In genomic region chr2:19868705-19869550, GRCh38 we compare ENCODE assay signal across 2 cellular contexts.
A peak's percentile ranks its signal among the peaks of the same experiment; 100 is the strongest.
TF ChIP-seq lines count a peak whose summit lies in the region.

No MANE protein-coding gene starts in this region.

TF ChIP-seq in K562, 482 proteins besides CTCF, POLR2A, EP300 and RAD21 (continues in another document):
- TF ChIP-seq GABPB2 (CRISPR knock-in tag; conservative IDR thresholded peaks at IDR 0.05) (no peak), YBX1 (IDR thresholded peaks at IDR 0.05) (no peak), ZNF23 (CRISPR knock-in tag; IDR thresholded peaks at IDR 0.05) (no peak), L3MBTL2 (IDR thresholded peaks at IDR 0.05) (0 out of 2 replicates have a peak, but pooled peaks have one; percentile 26), ZBTB8A (IDR thresholded peaks at IDR 0.05; ENCODE audit: partially characterized antibody) (no peak), GATAD2A (IDR thresholded peaks at IDR 0.05) (no peak), HINFP (tag; conservative IDR thresholded peaks at IDR 0.05; ENCODE audit: low read depth) (no peak), MNT (conservative IDR thresholded peaks at IDR 0.05) (0 out of 4 replicates have a peak, but pooled peaks of 1 of the 2 experiments have one; percentile 32), NR1H2 (CRISPR knock-in tag; IDR thresholded peaks at IDR 0.05) (no peak), CBX1 (IDR thresholded peaks at IDR 0.05; ENCODE audit: low read depth) (no peak), PHB (CRISPR knock-in tag; IDR thresholded peaks at IDR 0.05) (no peak), KAT2B (IDR thresholded peaks at IDR 0.05; ENCODE audit: low read depth, low read length) (no peak), GABPB1 (CRISPR knock-in tag; IDR thresholded peaks at IDR 0.05) (no peak), CHD1 (IDR thresholded peaks at IDR 0.05; ENCODE audit: low read length) (no peak), RUNX1 (IDR thresholded peaks at IDR 0.05; ENCODE audit: low read depth) (no peak), EGR1 (conservative IDR thresholded peaks at IDR 0.05) (0 out of 2 replicates have a peak, but pooled peaks have one; percentile 10), SREBF2 (CRISPR knock-in tag; IDR thresholded peaks at IDR 0.05) (no peak), ZBTB33 (CRISPR knock-in tag; IDR thresholded peaks at IDR 0.05) (no peak), ARID1B (IDR thresholded peaks at IDR 0.05) (no peak), ZSCAN32 (CRISPR knock-in tag; IDR thresholded peaks at IDR 0.05) (no peak)

TF ChIP-seq in HepG2, 621 proteins besides CTCF, POLR2A, EP300 and RAD21:
- no peak for TF ChIP-seq ZNF501 (CRISPR knock-in tag; IDR thresholded peaks at IDR 0.05)
- peak; percentile 70 for TF ChIP-seq ZNF687 (CRISPR knock-in tag; IDR thresholded peaks at IDR 0.05)
- TF ChIP-seq THAP11 (CRISPR knock-in tag; IDR thresholded peaks at IDR 0.05): 0 out of 2 replicates have a peak, but pooled peaks have one; percentile 11
- TF ChIP-seq ZNF274 (CRISPR knock-in tag; IDR thresholded peaks at IDR 0.05): peak; percentile 73; the same call in 1 of the 2 replicates
- 0 out of 2 replicates have a peak, but pooled peaks have one; percentile 1 for TF ChIP-seq KDM5B (CRISPR knock-in tag; IDR thresholded peaks at IDR 0.05; ENCODE audit: borderline replicate concordance)
- TF ChIP-seq KMT2A (CRISPR knock-in tag; IDR thresholded peaks at IDR 0.05): no peak
- 0 out of 2 replicates have a peak, but pooled peaks have one; percentile 10 for TF ChIP-seq PAXIP1 (CRISPR knock-in tag; conservative IDR thresholded peaks at IDR 0.05)
- peak; percentile 47; the same call in 1 of the 2 replicates for TF ChIP-seq MYPOP (CRISPR knock-in tag; IDR thresholded peaks at IDR 0.05)
- 0 out of 2 replicates have a peak, but pooled peaks have one; percentile 77 for TF ChIP-seq ZBTB42 (CRISPR knock-in tag; IDR thresholded peaks at IDR 0.05)
- 0 out of 2 replicates have a peak, but pooled peaks have one; percentile 13 for TF ChIP-seq PCBP1 (IDR thresholded peaks at IDR 0.05; ENCODE audit: borderline replicate concordance, low read depth, low read length)
- peak; percentile 19; the same call in 1 of the 2 replicates for TF ChIP-seq GABPB1 (CRISPR knock-in tag; IDR thresholded peaks at IDR 0.05)
- 0 out of 2 replicates have a peak, but pooled peaks have one; percentile 16 for TF ChIP-seq ZNF263 (CRISPR knock-in tag; IDR thresholded peaks at IDR 0.05)
- TF ChIP-seq SMC3 (IDR thresholded peaks at IDR 0.05; ENCODE audit: low read length): no peak
- peak; percentile 22; the same call in 1 of the 2 replicates for TF ChIP-seq ARID4A (CRISPR knock-in tag; IDR thresholded peaks at IDR 0.05; ENCODE audit: borderline replicate concordance)
- TF ChIP-seq SP5 (CRISPR knock-in tag; IDR thresholded peaks at IDR 0.05; ENCODE audit: borderline replicate concordance, low read depth): peak; percentile 8; the same call in 1 of the 2 replicates
- peak; percentile 28 for TF ChIP-seq AGO1 (IDR thresholded peaks at IDR 0.05; ENCODE audit: low read depth, low read length, poor library complexity, severe bottlenecking)
- no peak for TF ChIP-seq SMAD3 (CRISPR knock-in tag; IDR thresholded peaks at IDR 0.05)
- peak; percentile 42 for TF ChIP-seq AGO2 (optimal IDR thresholded peaks at IDR 0.05; ENCODE audit: low read depth, low read length)
- TF ChIP-seq AKNA (CRISPR knock-in tag; IDR thresholded peaks at IDR 0.05; ENCODE audit: borderline replicate concordance): no peak
- TF ChIP-seq ZNF446 (CRISPR knock-in tag; IDR thresholded peaks at IDR 0.05): 0 out of 2 replicates have a peak, but pooled peaks have one; percentile 21
- TF ChIP-seq TFE3 (CRISPR knock-in tag; IDR thresholded peaks at IDR 0.05): 0 out of 2 replicates have a peak, but pooled peaks have one; percentile 24
